In genomic region chr10:99814143-99814542, GRCh38 we compare ENCODE assay signal across 9 cellular contexts.
"Had no signal": no experiment of that assay in that cellular context is flagged by ENCODE, and none has a peak within 500 bp of the region (broad histone marks: within the 10 kb centered on the region; RNA-seq: fewer than 3 reads in every experiment).

No MANE protein-coding gene starts in this region.

- H3K4me3 ChIP-seq: GM23338, K562 had no signal

- FAIRE-seq: H1, H54, K562 had no signal

- H3K9me3 Mint-ChIP-seq: HFFc6 had no signal

- H2AFZ ChIP-seq: GM23338 had no signal

- H3K27ac Mint-ChIP-seq: GM23338, H9, HFFc6 had no signal

- ATAC-seq: GM23338, K562 had no signal

- H3K4me2 ChIP-seq: GM23338 had no signal

- H3K4me1 Mint-ChIP-seq: GM23338, H9 had no signal

- DNase-seq: H9, HCEC 1CT, HFFc6, IMR-90, KG1 had no signal

- H3K4me3 Mint-ChIP-seq: GM23338, H9, HFFc6 had no signal
